ENCODE assay signal across 16 cellular contexts in genomic region chr10:89330537-89330936, GRCh38. TPM values are rescaled to one million over a fixed set of nuclear protein-coding genes. Genes with fewer than 3 reads are reported as not detected.
DNase-seq lines count a peak whose midpoint lies in the region; ATAC-seq and TF ChIP-seq lines count a peak whose summit lies in the region.
"Had no signal": no experiment of that assay in that cellular context is flagged by ENCODE, and none has a peak within 500 bp of the region (broad histone marks: within the 10 kb centered on the region; RNA-seq: fewer than 3 reads in every experiment).

No MANE protein-coding gene starts in this region.

- no peaks in the 10 kb centered on the region for H3K9me3 ChIP-seq in CD8-positive, alpha-beta T cell (ENCODE audit: low read length)

- no peaks in the 10 kb centered on the region for H3K9me3 Mint-ChIP-seq in CD8-positive, alpha-beta T cell
- H3K9me3 Mint-ChIP-seq in brain (peaks cover 0 to 6% (median 0%) of the 10 kb centered on the region in 5 experiments), naive B cell (no peaks in the 10 kb centered on the region)
- no peaks in the 10 kb centered on the region for H3K9me3 Mint-ChIP-seq in stimulated activated effector memory CD8-positive, alpha-beta T cell treated with anti-CD3 and anti-CD28 coated beads, Interleukin-12 subunit alpha, Interleukin-12 subunit beta, amount 100 ng/mL, for 72 hours
- H3K9me3 Mint-ChIP-seq: effector memory CD8-positive, alpha-beta T cell had no signal

- peak overlapping the region; percentile 88 for H3K27ac ChIP-seq in ACC112 (ENCODE audit: low read depth, low read length)
- no peak overlapping the region for H3K27ac ChIP-seq in CD8-positive, alpha-beta T cell (ENCODE audit: low read depth, low read length)
- H3K27ac ChIP-seq: C4-2B, PC-9 had no signal

- H3K4me1 Mint-ChIP-seq in CD8-positive, alpha-beta T cell (ENCODE audit: low read depth) = peaks cover 54% of the 10 kb centered on the region
- H3K4me1 Mint-ChIP-seq in brain = peaks cover 71% of the 10 kb centered on the region
- peaks cover 35 to 81% (median 62%) of the 10 kb centered on the region in 3 donors for H3K4me1 Mint-ChIP-seq in naive B cell
- peaks cover 46% of the 10 kb centered on the region for H3K4me1 Mint-ChIP-seq in stimulated activated effector memory CD8-positive, alpha-beta T cell treated with anti-CD3 and anti-CD28 coated beads, Interleukin-12 subunit alpha, Interleukin-12 subunit beta, amount 100 ng/mL, for 72 hours

- no peak for ATAC-seq in CD8-positive, alpha-beta T cell
- ATAC-seq in naive B cell (ENCODE audit: low read depth in 2 of 2) (no peak), GM19463 (IDR thresholded peaks at IDR 0.05; ENCODE audit: unreplicated experiment) (no peak)
- no peak for ATAC-seq in stimulated activated effector memory CD8-positive, alpha-beta T cell treated with anti-CD3 and anti-CD28 coated beads, Interleukin-12 subunit alpha, Interleukin-12 subunit beta, amount 100 ng/mL, for 72 hours
- ATAC-seq: effector memory CD8-positive, alpha-beta T cell; left colon had no signal

- peaks cover 78% of the 10 kb centered on the region for H3K79me2 ChIP-seq in ACC112 (ENCODE audit: control insufficient read depth, insufficient read depth, low read length, unreplicated experiment)

- H3K4me3 Mint-ChIP-seq in CD8-positive, alpha-beta T cell = peak overlapping the region; percentile 24
- peak overlapping the region in 1 of 5 experiments; percentile 47 for H3K4me3 Mint-ChIP-seq in brain
- peak overlapping the region in 6 of 8 donors; percentile 22 to 80 (median 48) for H3K4me3 Mint-ChIP-seq in naive B cell
- H3K4me3 Mint-ChIP-seq in stimulated activated effector memory CD8-positive, alpha-beta T cell treated with anti-CD3 and anti-CD28 coated beads, Interleukin-12 subunit alpha, Interleukin-12 subunit beta, amount 100 ng/mL, for 72 hours = no peak overlapping the region

- no peak for DNase-seq in CD8-positive, alpha-beta T cell
- DNase-seq in naive B cell (no peak), cerebellar cortex (ENCODE audit: low spot score) (no peak), amygdala (lab: John Stamatoyannopoulos, UW) (no peak)
- DNase-seq in stimulated activated effector memory CD8-positive, alpha-beta T cell treated with anti-CD3 and anti-CD28 coated beads, Interleukin-12 subunit alpha, Interleukin-12 subunit beta, amount 100 ng/mL, for 72 hours (ENCODE audit: low spot score in 2 of 2) = no peak
- DNase-seq: anterior cingulate cortex; effector memory CD8-positive, alpha-beta T cell; left colon; NCI-H1417 treated with DMSO at 0.1 percent for 48 hours; NCI-H510A treated with DMSO at 0.1 percent for 48 hours; PC-9; stimulated activated naive CD4-positive, alpha-beta T cell had no signal

- peaks cover 53% of the 10 kb centered on the region for H3K4me1 ChIP-seq in ACC112 (ENCODE audit: control insufficient read depth, insufficient read depth, low read length, unreplicated experiment)
- peaks cover 46% of the 10 kb centered on the region for H3K4me1 ChIP-seq in CD8-positive, alpha-beta T cell (ENCODE audit: insufficient read depth, low read length)

- intact Hi-C loops in CD8-positive, alpha-beta T cell (cut with DNase I, micrococcal nuclease) = no loop called here

- peak overlapping the region; percentile 84 for H3K4me3 ChIP-seq in ACC112 (ENCODE audit: low read depth, low read length)
- no peak overlapping the region for H3K4me3 ChIP-seq in CD8-positive, alpha-beta T cell (ENCODE audit: low read depth, low read length)
- H3K4me3 ChIP-seq: PC-9 had no signal

- no peak overlapping the region for H2AFZ ChIP-seq in ACC112 (ENCODE audit: low read length, unreplicated experiment)
- H2AFZ ChIP-seq: PC-9 had no signal

- H3K27me3 Mint-ChIP-seq in CD8-positive, alpha-beta T cell (ENCODE audit: low read depth) = peaks cover 5% of the 10 kb centered on the region
- H3K27me3 Mint-ChIP-seq in brain = no peaks in the 10 kb centered on the region
- no peaks in the 10 kb centered on the region for H3K27me3 Mint-ChIP-seq in naive B cell

- H3K36me3 Mint-ChIP-seq in CD8-positive, alpha-beta T cell = no peaks in the 10 kb centered on the region
- H3K36me3 Mint-ChIP-seq in brain = peaks cover 14% of the 10 kb centered on the region
- H3K36me3 Mint-ChIP-seq in naive B cell = no peaks in the 10 kb centered on the region
- peaks cover 8% of the 10 kb centered on the region for H3K36me3 Mint-ChIP-seq in stimulated activated effector memory CD8-positive, alpha-beta T cell treated with anti-CD3 and anti-CD28 coated beads, Interleukin-12 subunit alpha, Interleukin-12 subunit beta, amount 100 ng/mL, for 72 hours

- CTCF ChIA-PET in CD8-positive, alpha-beta T cell (lab: Charles Lee) = interaction anchor here (0.7 to 1.2 kb wide), 2 partner anchors 9 to 39 kb away, joined by 3 read pairs; no protein-coding TSS in a partner anchor

- no peaks in the 10 kb centered on the region for H3K27me3 ChIP-seq in ACC112 (ENCODE audit: insufficient read depth, low read length)
- H3K27me3 ChIP-seq in CD8-positive, alpha-beta T cell (ENCODE audit: insufficient read depth, low read length) = no peaks in the 10 kb centered on the region

- H3K27ac Mint-ChIP-seq in CD8-positive, alpha-beta T cell = no peak overlapping the region
- H3K27ac Mint-ChIP-seq in brain = peak overlapping the region in 3 of 5 experiments; percentile 59 to 78 (median 75)
- peak overlapping the region in 2 of 6 donors; percentile 73 to 79 for H3K27ac Mint-ChIP-seq in naive B cell
- H3K27ac Mint-ChIP-seq in stimulated activated effector memory CD8-positive, alpha-beta T cell treated with anti-CD3 and anti-CD28 coated beads, Interleukin-12 subunit alpha, Interleukin-12 subunit beta, amount 100 ng/mL, for 72 hours = no peak overlapping the region

- POLR2A ChIA-PET in CD8-positive, alpha-beta T cell (lab: Charles Lee) = no interaction called here

- H3K36me3 ChIP-seq in ACC112 (ENCODE audit: insufficient read depth, low read length) = peaks cover 15% of the 10 kb centered on the region
- H3K36me3 ChIP-seq in CD8-positive, alpha-beta T cell (ENCODE audit: insufficient read depth, low read length) = no peaks in the 10 kb centered on the region

- no peak for TF ChIP-seq CTCF in CD8-positive, alpha-beta T cell (IDR thresholded peaks at IDR 0.05)
- no peak for TF ChIP-seq CTCF in brain (conservative IDR thresholded peaks at IDR 0.05)

RNA-seq across cellular contexts. Expression of gene IFIT3, which starts 2.7 kb away (rescaled TPM):
- total RNA-seq in CD8-positive, alpha-beta T cell = 1 to 10 TPM; 4.8 to 5.2 TPM
- polyA plus RNA-seq in brain (ENCODE audit: insufficient read depth, low read depth, low replicate concordance) (6.2 TPM), naive B cell (ENCODE audit: low read depth in 6 of 6) (10 to 100 TPM in 2 of 6 donors, 1 to 10 TPM in 4; 3.5 to 27.2 (median 7.3) TPM)

RNA-seq across cellular contexts. Expression of gene IFIT2, which starts 28.7 kb away (rescaled TPM):
- 10 to 100 TPM; 18.4 TPM for total RNA-seq in CD8-positive, alpha-beta T cell
- polyA plus RNA-seq in brain (ENCODE audit: insufficient read depth, low read depth, low replicate concordance) (5.4 TPM), naive B cell (ENCODE audit: low read depth in 6 of 6) (10 to 100 TPM in 5 of 6 donors, 1 to 10 TPM in 1; 9.4 to 22.7 (median 14.0) TPM)

RNA-seq across cellular contexts. Expression of gene IFIT1B, which starts 47.3 kb away (rescaled TPM):
- total RNA-seq in CD8-positive, alpha-beta T cell = not detected
- not detected for polyA plus RNA-seq in brain (ENCODE audit: insufficient read depth, low read depth, low replicate concordance)
- under 1 TPM in 2 of 6 donors, not detected in 4; 0.12 to 0.15 TPM for polyA plus RNA-seq in naive B cell (ENCODE audit: low read depth in 6 of 6)
- total RNA-seq: left colon, PC-9 had no signal

Comparison
In these comparisons a context has a peak if more than half of its experiments do, and no peak if none do; other contexts are left out.
1. H3K27ac Mint-ChIP-seq: peak in brain (3 of 5); none in CD8-positive, alpha-beta T cell (single experiment) and stimulated activated effector memory CD8-positive, alpha-beta T cell treated with anti-CD3 and anti-CD28 coated beads, Interleukin-12 subunit alpha, Interleukin-12 subunit beta, amount 100 ng/mL, for 72 hours (single experiment).